ENCODE assay signal across 8 cellular contexts in genomic region chr4:3074078-3074845, GRCh38. TPM values are rescaled to one million over a fixed set of nuclear protein-coding genes. Genes with fewer than 3 reads are reported as not detected.
DNase-seq lines count a peak whose midpoint lies in the region; ATAC-seq, FAIRE-seq and TF ChIP-seq lines count a peak whose summit lies in the region.

HTT (plus strand) TSS chr4:3074681; CDS start chr4:3074826, 145 bp downstream.
HTT-AS (minus strand) TSS chr4:3074538.

- peak within 1 kb of the TSS; percentile 96 for H3K4me3 ChIP-seq in AG04450 (ENCODE audit: low read depth, low read length)
- H3K4me3 ChIP-seq in WERI-Rb-1 (ENCODE audit: low read depth, low read length) = peak within 1 kb of the TSS; percentile 86
- H3K4me3 ChIP-seq in mammary epithelial cell (replicated peaks in 1 of 3; ENCODE audit: insufficient read depth in 1 of 3, low read depth in 2 of 3, low read length in 3 of 3) = peak within 1 kb of the TSS; percentile 91 to 99 (median 99)
- H3K4me3 ChIP-seq in small intestine (ENCODE audit: low read depth in 1 of 2, low read length in 2 of 2) = peak within 1 kb of the TSS; percentile 84 to 86

- H3K27me3 ChIP-seq in AG04450 (ENCODE audit: control insufficient read depth, insufficient read depth, low read length) (no peaks in the 10 kb centered on the region), WERI-Rb-1 (ENCODE audit: insufficient read depth, low read depth, severe bottlenecking) (no peaks in the 10 kb centered on the region), mammary epithelial cell (ENCODE audit: insufficient read depth, low read length) (no peaks in the 10 kb centered on the region), small intestine (ENCODE audit: control insufficient read depth in 2 of 2, insufficient read depth in 2 of 2, low read length in 2 of 2) (no peaks in the 10 kb centered on the region)

- CTCF ChIA-PET in AG04450 (lab: Charles Lee) (interaction anchor here (0.6 to 1.2 kb wide), 2 partner anchors 28 to 393 kb away, joined by 3 to 5 read pairs; no protein-coding TSS in a partner anchor), mammary epithelial cell (lab: Charles Lee; ENCODE audit: low non-redundant PET) (no interaction called here)

- peaks cover 11% of the 10 kb centered on the region for H3K4me1 ChIP-seq in mammary epithelial cell (ENCODE audit: insufficient read depth, low read length)
- peaks cover 4 to 5% of the 10 kb centered on the region in 2 donors for H3K4me1 ChIP-seq in small intestine (ENCODE audit: control insufficient read depth in 2 of 2, insufficient read depth in 1 of 2, low read depth in 1 of 2, low read length in 1 of 2)

- no peaks in the 10 kb centered on the region; the same call in 1 of the 2 replicates for H3K9me3 ChIP-seq in AG04450 (ENCODE audit: control insufficient read depth, insufficient read depth, low read length)
- H3K9me3 ChIP-seq in WERI-Rb-1 (ENCODE audit: severe bottlenecking) = no peaks in the 10 kb centered on the region
- H3K9me3 ChIP-seq in mammary epithelial cell (replicated peaks; ENCODE audit: insufficient read depth, low read length) = no peaks in the 10 kb centered on the region
- no peaks in the 10 kb centered on the region for H3K9me3 ChIP-seq in small intestine (ENCODE audit: control insufficient read depth, low read depth)

- intact Hi-C loops in mammary epithelial cell (cut with micrococcal nuclease) = loop anchor here (2.0 to 5.0 kb wide), 2 partner anchors 33 to 218 kb away; partner anchors contain the start of gene RGS12

- dilution Hi-C loops in mammary epithelial cell (cut with HindIII; ENCODE audit: low sequenced_read_pairs) = no loop called here

- peak within 1 kb of the TSS; percentile 99 for H2AFZ ChIP-seq in mammary epithelial cell (ENCODE audit: low read depth, low read length)

- in situ Hi-C loops in mammary epithelial cell (cut with MboI; ENCODE audit: low sequenced_read_pairs in 2 of 2) = no loop called here

- peaks cover 10% of the 10 kb centered on the region; the same call in 1 of the 2 replicates for H3K36me3 ChIP-seq in WERI-Rb-1
- H3K36me3 ChIP-seq in mammary epithelial cell (ENCODE audit: insufficient read depth, low read length) = no peaks in the 10 kb centered on the region
- H3K36me3 ChIP-seq in small intestine (ENCODE audit: control insufficient read depth in 2 of 2, insufficient read depth in 2 of 2, low read length in 2 of 2) = no peaks in the 10 kb centered on the region

- BruUV-seq in mammary epithelial cell (replicated peaks; lab: Mats Ljungman, UMichigan) = no TSS peak

- peak within 1 kb of the TSS; percentile 90 for H3K27ac ChIP-seq in AG04450 (ENCODE audit: low read depth, low read length)
- H3K27ac ChIP-seq in WERI-Rb-1 = peak within 1 kb of the TSS; percentile 97
- peak within 1 kb of the TSS; percentile 76 for H3K27ac ChIP-seq in mammary epithelial cell (ENCODE audit: insufficient read depth, low read depth, low read length)
- peak within 1 kb of the TSS; percentile 83 to 96 for H3K27ac ChIP-seq in small intestine (ENCODE audit: low read depth in 1 of 2, low read length in 1 of 2)

- TF ChIP-seq CTCF in AG04450 (IDR thresholded peaks at IDR 0.05; ENCODE audit: low read depth, low read length) = 0 out of 2 replicates have a peak, but pooled peaks have one; percentile 9
- TF ChIP-seq CTCF in WERI-Rb-1 (IDR thresholded peaks at IDR 0.05; ENCODE audit: low read depth, low read length) = no peak
- no peak for TF ChIP-seq CTCF in mammary epithelial cell (conservative IDR thresholded peaks at IDR 0.05 in 1 of 2, IDR thresholded peaks at IDR 0.05 in 1 of 2; ENCODE audit: extremely low read depth in 1 of 2, insufficient read depth in 1 of 2, low read depth in 1 of 2, low read length in 2 of 2)

- H3K4me2 ChIP-seq in mammary epithelial cell (ENCODE audit: insufficient read depth, low read depth, low read length) = peak within 1 kb of the TSS; percentile 99

- ATAC-seq in GM18873 (IDR thresholded peaks at IDR 0.05; ENCODE audit: low FRiP score, unreplicated experiment) (peak; percentile 56), HG03135 (IDR thresholded peaks at IDR 0.05; ENCODE audit: unreplicated experiment) (peak; percentile 75)

- H3K79me2 ChIP-seq in mammary epithelial cell (ENCODE audit: insufficient read depth, low read length) = peaks cover 45% of the 10 kb centered on the region

- WGBS in mammary epithelial cell (ENCODE audit: low coverage, missing lambda C conversion rate) = no CpG with 5 or more reads among the region's 81 CpGs
- WGBS in small intestine, 3 donors = 0 to 2% (median 0%) methylated on average over 47 to 81 of the region's 81 CpGs

- H4K20me1 ChIP-seq in mammary epithelial cell (ENCODE audit: insufficient read depth, low read length) = peaks cover 2% of the 10 kb centered on the region

- DNase-seq in AG04450 (ENCODE audit: low read depth, low spot score) = peak; percentile 81
- DNase-seq in NCI-H2196 treated with DMSO at 0.1 percent for 48 hours (lab: John Stamatoyannopoulos, UW; ENCODE audit: unreplicated experiment) = peak; percentile 91
- DNase-seq in WERI-Rb-1 = peak; percentile 98
- DNase-seq in mammary epithelial cell = peak; percentile 92
- DNase-seq in iPS-NIHi7 (ENCODE audit: extremely low spot score) = peak; percentile 96
- DNase-seq in small intestine = peak; percentile 94

- POLR2A ChIA-PET in AG04450 (lab: Yijun Ruan, JAX) = no interaction called here

- no peak for FAIRE-seq in small intestine (lab: Jason Lieb, UNC)

- H3K9ac ChIP-seq in mammary epithelial cell (ENCODE audit: insufficient read depth, low read length) = peak within 1 kb of the TSS; percentile 96

RNA-seq across cellular contexts. Expression of gene HTT, which starts in this region (rescaled TPM):
- polyA plus RNA-seq in AG04450 (2011; rRNA removed) (14.5 and 17.2 TPM in 2 replicates), mammary epithelial cell (14.7 TPM), small intestine (10 to 100 TPM; 10.3 to 18.9 (median 10.8) TPM)
- 93.1 and 121 TPM in 2 replicates for polyA minus RNA-seq in AG04450 (2011; rRNA and poly(A)+ RNA removed)
- 10 to 100 TPM; 44.2 to 53.3 TPM for total RNA-seq in mammary epithelial cell
- 270 TPM for polyA minus RNA-seq in mammary epithelial cell

RNA-seq across cellular contexts. Expression of gene HTT-AS, which starts in this region (rescaled TPM):
- polyA plus RNA-seq in AG04450 (2011; rRNA removed) (not detected in 2 replicates), mammary epithelial cell (not detected), small intestine (not detected)
- not detected in 2 replicates for polyA minus RNA-seq in AG04450 (2011; rRNA and poly(A)+ RNA removed)
- total RNA-seq in mammary epithelial cell = not detected
- not detected for polyA minus RNA-seq in mammary epithelial cell

Comparison
In these comparisons a context has a peak if more than half of its experiments do, and no peak if none do; other contexts are left out.
1. Peak in every context shown above with its lines: DNase-seq, ATAC-seq, H3K4me3 ChIP-seq and H3K27ac ChIP-seq.